ENCODE assay signal across 14 cellular contexts in genomic region chr5:74889523-74890105, GRCh38.
DNase-seq lines count a peak whose midpoint lies in the region; ATAC-seq and TF ChIP-seq lines count a peak whose summit lies in the region.
"Had no signal": no experiment of that assay in that cellular context is flagged by ENCODE, and none has a peak within 500 bp of the region (broad histone marks: within the 10 kb centered on the region; RNA-seq: fewer than 3 reads in every experiment).

No MANE protein-coding gene starts in this region.

- H3K4me1 Mint-ChIP-seq in central memory CD8-positive, alpha-beta T cell: peaks cover 22% of the 10 kb centered on the region
- H3K4me1 Mint-ChIP-seq: activated CD4-positive, alpha-beta T cell treated with anti-CD3 and anti-CD28 coated beads, Interleukin-2, amount 10 ng/mL, durations not matched to agents 7 days and 5 days; IgD-negative memory B cell had no signal

- peak; percentile 63 for DNase-seq in GM12865 (ENCODE audit: low read depth)
- no peak for DNase-seq in central memory CD8-positive, alpha-beta T cell (ENCODE audit: low spot score in 2 of 2)
- no peak for DNase-seq in WERI-Rb-1
- DNase-seq in NCI-H187 treated with DMSO at 0.1 percent for 48 hours (lab: John Stamatoyannopoulos, UW): no peak
- DNase-seq: activated CD4-positive, alpha-beta T cell treated with anti-CD3 and anti-CD28 coated beads, Interleukin-2, amount 10 ng/mL, durations not matched to agents 7 days and 5 days; activated naive CD4-positive, alpha-beta T cell treated with Interleukin-2 at 50 U/mL for 16 hours; NCI-H2081 treated with DMSO at 0.1 percent for 48 hours had no signal

- H3K4me3 Mint-ChIP-seq in central memory CD8-positive, alpha-beta T cell: peak overlapping the region; percentile 15
- H3K4me3 Mint-ChIP-seq: activated CD4-positive, alpha-beta T cell treated with anti-CD3 and anti-CD28 coated beads, Interleukin-2, amount 10 ng/mL, durations not matched to agents 7 days and 5 days; IgD-negative memory B cell had no signal

- H3K9me3 Mint-ChIP-seq in central memory CD8-positive, alpha-beta T cell: no peaks in the 10 kb centered on the region

- TF ChIP-seq CTCF in GM12865 (IDR thresholded peaks at IDR 0.05; ENCODE audit: insufficient read depth, low read depth, low read length, missing control alignments) (no peak), WERI-Rb-1 (IDR thresholded peaks at IDR 0.05; ENCODE audit: low read depth, low read length) (no peak)

- peak overlapping the region; percentile 44 for H3K27ac Mint-ChIP-seq in central memory CD8-positive, alpha-beta T cell (ENCODE audit: low read depth)
- H3K27ac Mint-ChIP-seq: activated CD4-positive, alpha-beta T cell treated with anti-CD3 and anti-CD28 coated beads, Interleukin-2, amount 10 ng/mL, durations not matched to agents 7 days and 5 days; IgD-negative memory B cell had no signal

- no peaks in the 10 kb centered on the region for H3K36me3 Mint-ChIP-seq in central memory CD8-positive, alpha-beta T cell (ENCODE audit: insufficient read depth)
- H3K36me3 Mint-ChIP-seq: IgD-negative memory B cell had no signal

- H3K9me3 ChIP-seq in WERI-Rb-1 (ENCODE audit: severe bottlenecking): no peaks in the 10 kb centered on the region
- H3K9me3 ChIP-seq: thoracic aorta had no signal

- H3K4me3 ChIP-seq in GM12865 (ENCODE audit: low read depth, low read length) (no peak overlapping the region), WERI-Rb-1 (ENCODE audit: low read depth, low read length) (no peak overlapping the region)
- H3K4me3 ChIP-seq: cardiac muscle cell, thoracic aorta had no signal

- ATAC-seq in GM19455 (IDR thresholded peaks at IDR 0.05; ENCODE audit: unreplicated experiment): peak; percentile 80
- peak; percentile 53 for ATAC-seq in HG02885 (IDR thresholded peaks at IDR 0.05; ENCODE audit: poor library complexity, unreplicated experiment)
- ATAC-seq in central memory CD8-positive, alpha-beta T cell (replicated peaks; ENCODE audit: extremely low read depth, poor library complexity, severe bottlenecking): no peak
- no peak for ATAC-seq in GM21825 (IDR thresholded peaks at IDR 0.05; ENCODE audit: unreplicated experiment)
- no peak for ATAC-seq in HG03520 (IDR thresholded peaks at IDR 0.05; ENCODE audit: unreplicated experiment)

- no peaks in the 10 kb centered on the region for H3K27me3 ChIP-seq in WERI-Rb-1 (ENCODE audit: insufficient read depth, low read depth, severe bottlenecking)
- H3K27me3 ChIP-seq: cardiac muscle cell had no signal

- H3K36me3 ChIP-seq in WERI-Rb-1: no peaks in the 10 kb centered on the region
- H3K36me3 ChIP-seq: cardiac muscle cell, thoracic aorta had no signal

- no peaks in the 10 kb centered on the region for H3K27me3 Mint-ChIP-seq in central memory CD8-positive, alpha-beta T cell
- H3K27me3 Mint-ChIP-seq: IgD-negative memory B cell had no signal

- no peak overlapping the region for H3K27ac ChIP-seq in WERI-Rb-1
- H3K27ac ChIP-seq: cardiac muscle cell, thoracic aorta had no signal

Comparison
In these comparisons a context has a peak if more than half of its experiments do, and no peak if none do; other contexts are left out.
1. ATAC-seq: peak in GM19455 (single experiment) and HG02885 (single experiment); none in central memory CD8-positive, alpha-beta T cell (single experiment), GM21825 (single experiment) and HG03520 (single experiment).